ENCODE assay signal across 23 cellular contexts in genomic region chr5:178993236-178993765, GRCh38. TPM values are rescaled to one million over a fixed set of nuclear protein-coding genes. Genes with fewer than 3 reads are reported as not detected.
"Had no signal": no experiment of that assay in that cellular context is flagged by ENCODE, and none has a peak within 500 bp of the region (broad histone marks: within the 10 kb centered on the region; RNA-seq: fewer than 3 reads in every experiment).

No MANE protein-coding gene starts in this region.

- H3K4me1 Mint-ChIP-seq: activated naive CD8-positive, alpha-beta T cell treated with anti-CD3 and anti-CD28 coated beads, Interleukin-2, amount 50 U/mL, for 24 hours; central memory CD8-positive, alpha-beta T cell had no signal

- H3K27ac Mint-ChIP-seq: activated CD4-positive, alpha-beta T cell treated with anti-CD3 and anti-CD28 coated beads for 36 hours; activated CD8-positive, alpha-beta T cell treated with anti-CD3 and anti-CD28 coated beads, Interleukin-2, amount 10 ng/mL, durations not matched to agents 7 days and 5 days; activated naive CD4-positive, alpha-beta T cell treated with anti-CD3 and anti-CD28 coated beads, Interleukin-2, amount 50 U/mL, for 72 hours; activated naive CD8-positive, alpha-beta T cell treated with anti-CD3 and anti-CD28 coated beads, Interleukin-2, amount 50 U/mL, for 24 hours; brain; T-helper 1 cell treated with Interleukin-12 subunit alpha and Interleukin-12 subunit beta and Interleukin-4 antibody, amounts not matched to agents 30 μg/mL and 1 μg/mL, for 36 hours had no signal

- H3K4me3 Mint-ChIP-seq: activated CD4-positive, alpha-beta T cell treated with anti-CD3 and anti-CD28 coated beads for 36 hours; activated CD8-positive, alpha-beta T cell treated with anti-CD3 and anti-CD28 coated beads, Interleukin-2, amount 10 ng/mL, durations not matched to agents 7 days and 5 days; activated naive CD8-positive, alpha-beta T cell treated with anti-CD3 and anti-CD28 coated beads, Interleukin-2, amount 50 U/mL, for 24 hours; central memory CD8-positive, alpha-beta T cell; T-helper 1 cell treated with Interleukin-12 subunit alpha and Interleukin-12 subunit beta and Interleukin-4 antibody, amounts not matched to agents 30 μg/mL and 1 μg/mL, for 36 hours had no signal

- DNase-seq: activated CD4-positive, alpha-beta T cell treated with anti-CD3 and anti-CD28 coated beads for 36 hours; activated CD8-positive, alpha-beta memory T cell treated with anti-CD3 and anti-CD28 coated beads, Interleukin-2, amount 50 U/mL, for 48 hours; activated CD8-positive, alpha-beta T cell treated with anti-CD3 and anti-CD28 coated beads, Interleukin-2, amount 10 ng/mL, durations not matched to agents 7 days and 5 days; activated naive CD4-positive, alpha-beta T cell treated with Interleukin-2 at 50 U/mL for 16 hours; activated naive CD8-positive, alpha-beta T cell treated with anti-CD3 and anti-CD28 coated beads, Interleukin-2, amount 50 U/mL, for 24 hours; activated T-cell treated with anti-CD3 and anti-CD28 coated beads, Interleukin-2, amount 50 U/mL, for 1 hour; amniotic stem cell; Karpas-422; NCI-H1105 treated with DMSO at 0.1 percent for 48 hours; NCI-H146; NCI-H187 treated with DMSO at 0.1 percent for 48 hours; NCI-H2081 treated with DMSO at 0.1 percent for 48 hours; NCI-H446; NCI-H524; SHP77 had no signal

- H3K4me3 ChIP-seq: K562, SJSA1 had no signal

- H3K27ac ChIP-seq: SJSA1 had no signal

- H3K36me3 ChIP-seq: SJSA1 had no signal

- H3K4me1 ChIP-seq: SJSA1 had no signal

- ATAC-seq: activated CD4-positive, alpha-beta T cell treated with anti-CD3 and anti-CD28 coated beads for 36 hours; activated CD8-positive, alpha-beta T cell treated with anti-CD3 and anti-CD28 coated beads, Interleukin-2, amount 10 ng/mL, durations not matched to agents 7 days and 5 days; activated naive CD4-positive, alpha-beta T cell treated with anti-CD3 and anti-CD28 coated beads, Interleukin-2, amount 50 U/mL, for 72 hours; activated naive CD8-positive, alpha-beta T cell treated with anti-CD3 and anti-CD28 coated beads, Interleukin-2, amount 50 U/mL, for 24 hours; K562; SK-N-SH treated with all-trans-retinoic acid at 6 μM for 48 hours had no signal

- H3K27me3 ChIP-seq: SJSA1 had no signal

RNA-seq across cellular contexts. Expression of gene GRM6, which starts 1.8 kb away (rescaled TPM):
- total RNA-seq: activated CD4-positive, alpha-beta T cell treated with anti-CD3 and anti-CD28 coated beads for 36 hours; activated CD8-positive, alpha-beta T cell treated with anti-CD3 and anti-CD28 coated beads, Interleukin-2, amount 10 ng/mL, durations not matched to agents 7 days and 5 days; activated naive CD4-positive, alpha-beta T cell treated with anti-CD3 and anti-CD28 coated beads, Interleukin-2, amount 50 U/mL, for 72 hours; astrocyte; K562; SJSA1 had no signal

RNA-seq across cellular contexts. Expression of gene ZNF879, which starts 30.3 kb away (rescaled TPM):
- total RNA-seq: SJSA1 had no signal

RNA-seq across cellular contexts. Expression of gene ZNF454, which starts 52.3 kb away (rescaled TPM):
- total RNA-seq: activated CD4-positive, alpha-beta T cell treated with anti-CD3 and anti-CD28 coated beads for 36 hours; activated CD8-positive, alpha-beta T cell treated with anti-CD3 and anti-CD28 coated beads, Interleukin-2, amount 10 ng/mL, durations not matched to agents 7 days and 5 days; activated naive CD4-positive, alpha-beta T cell treated with anti-CD3 and anti-CD28 coated beads, Interleukin-2, amount 50 U/mL, for 72 hours; astrocyte; K562; SJSA1 had no signal
